13 cellular contexts compared by ENCODE assay signal in the genomic region with DNA sequence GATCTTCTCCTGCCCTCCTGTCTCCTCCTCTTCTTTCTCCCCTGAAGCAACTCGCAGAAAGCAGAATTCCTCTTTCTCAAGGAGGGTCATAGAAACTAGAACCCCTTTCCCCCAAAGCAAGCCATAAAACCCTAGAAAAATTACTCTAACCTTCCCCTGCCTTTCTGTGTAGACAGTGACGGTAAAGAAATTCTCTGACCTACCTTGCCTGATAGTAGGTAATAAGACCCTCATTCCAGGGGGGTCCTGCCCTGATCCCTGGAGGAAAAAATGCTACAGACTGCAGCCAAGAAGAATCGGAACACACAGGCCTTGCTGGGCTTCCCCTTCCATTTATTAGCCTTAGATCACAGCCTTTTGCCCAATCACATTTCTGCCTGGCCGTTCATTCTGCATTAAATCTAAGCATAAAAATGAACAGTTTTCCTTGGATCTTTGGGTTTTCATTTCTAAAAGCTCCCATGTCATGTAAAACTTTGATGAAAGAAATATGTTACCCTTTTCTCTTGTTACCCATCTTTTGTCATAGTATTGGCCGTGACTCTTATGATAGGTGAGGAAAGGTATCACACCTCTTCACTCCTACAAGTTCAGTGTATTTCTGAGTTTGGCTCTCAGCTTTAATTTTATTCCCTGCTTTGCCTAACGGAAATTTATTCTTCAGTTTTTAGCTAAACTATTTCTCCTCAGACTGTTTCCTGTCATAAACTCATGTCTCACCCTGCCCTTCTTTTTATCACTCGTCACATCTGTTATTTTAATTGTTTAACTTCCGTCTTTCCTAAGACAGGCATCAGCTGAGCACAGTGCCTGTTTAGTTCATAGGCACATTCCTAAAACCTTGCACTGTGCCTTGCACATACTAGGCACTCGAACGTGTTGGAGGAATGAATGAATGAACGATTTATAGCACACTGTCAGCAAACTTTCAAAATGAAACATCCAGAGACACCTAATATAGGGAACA. TPM values are rescaled to one million over a fixed set of nuclear protein-coding genes. Genes with fewer than 3 reads are reported as not detected.
DNase-seq lines count a peak whose midpoint lies in the region; ATAC-seq, FAIRE-seq and TF ChIP-seq lines count a peak whose summit lies in the region.
"Had no signal": no experiment of that assay in that cellular context is flagged by ENCODE, and none has a peak within 500 bp of the region (broad histone marks: within the 10 kb centered on the region; RNA-seq: fewer than 3 reads in every experiment).

No MANE protein-coding gene starts in this region.

- peak overlapping the region; percentile 35 to 83 (median 78) for H3K27ac Mint-ChIP-seq in CD14-positive monocyte
- H3K27ac Mint-ChIP-seq in T-helper 2 cell treated with Interferon-gamma antibody and Interleukin-4, amounts not matched to agents 5 μg/mL and 100 μg/mL, for 36 hours: peak overlapping the region; percentile 75

- POLR2A ChIA-PET in HEK293T (lab: Yijun Ruan, JAX): no interaction called here

- peak overlapping the region; percentile 25 to 71 for H3K4me3 Mint-ChIP-seq in CD14-positive monocyte
- peak overlapping the region; percentile 41 for H3K4me3 Mint-ChIP-seq in T-helper 2 cell treated with Interferon-gamma antibody and Interleukin-4, amounts not matched to agents 5 μg/mL and 100 μg/mL, for 36 hours
- H3K4me3 Mint-ChIP-seq: brain had no signal

- peaks cover 44 to 46% of the 10 kb centered on the region in 2 donors for H3K36me3 Mint-ChIP-seq in CD14-positive monocyte
- H3K36me3 Mint-ChIP-seq in T-helper 2 cell treated with Interferon-gamma antibody and Interleukin-4, amounts not matched to agents 5 μg/mL and 100 μg/mL, for 36 hours (ENCODE audit: low read depth): peaks cover 52% of the 10 kb centered on the region
- H3K36me3 Mint-ChIP-seq: brain had no signal

- FAIRE-seq in GM12891 (lab: Jason Lieb, UNC): peak; percentile 41
- FAIRE-seq: RCC 7860 had no signal

- H3K4me1 Mint-ChIP-seq in CD14-positive monocyte: peaks cover 35% of the 10 kb centered on the region
- H3K4me1 Mint-ChIP-seq in T-helper 2 cell treated with Interferon-gamma antibody and Interleukin-4, amounts not matched to agents 5 μg/mL and 100 μg/mL, for 36 hours (ENCODE audit: low read depth): peaks cover 29% of the 10 kb centered on the region

- intact Hi-C loops in CD14-positive monocyte (cut with micrococcal nuclease): loop anchor here (5.0 to 10.0 kb wide), 3 partner anchors 70 to 320 kb away; partner anchors contain the start of gene ZC3H13 (in 2 of the 2)

- no peak for TF ChIP-seq CTCF in CD14-positive monocyte (IDR thresholded peaks at IDR 0.05)

- CTCF ChIA-PET in HEK293T (lab: Yijun Ruan, JAX): interaction anchor here (1.3 kb wide), 1 partner anchor 10 kb away, joined by 4 read pairs; no protein-coding TSS in a partner anchor

- DNase-seq in CD14-positive monocyte (ENCODE audit: low spot score): no peak
- DNase-seq in GM12891 (ENCODE audit: insufficient read length, low spot score): no peak
- no peak for DNase-seq in T-helper 2 cell treated with Interferon-gamma antibody and Interleukin-4, amounts not matched to agents 5 μg/mL and 100 μg/mL, for 36 hours (ENCODE audit: low spot score)
- DNase-seq in glomerular endothelial cell (ENCODE audit: extremely low read depth, low read depth, low spot score): peak; percentile 42
- DNase-seq in NCI-H748 treated with DMSO at 0.1 percent for 48 hours (lab: John Stamatoyannopoulos, UW): no peak
- no peak for DNase-seq in UCSD-AML1 (lab: John Stamatoyannopoulos, UW; ENCODE audit: unreplicated experiment)
- no peak for DNase-seq in HEK293T (ENCODE audit: extremely low spot score)
- DNase-seq: DMS153, esophagus squamous epithelium, NCI-H1930 had no signal

- TF ChIP-seq POLR2A in GM12891 (IDR thresholded peaks at IDR 0.05; ENCODE audit: low read depth, low read length): peak; percentile 77

- no peaks in the 10 kb centered on the region for H3K9me3 Mint-ChIP-seq in CD14-positive monocyte
- H3K9me3 Mint-ChIP-seq in T-helper 2 cell treated with Interferon-gamma antibody and Interleukin-4, amounts not matched to agents 5 μg/mL and 100 μg/mL, for 36 hours: no peaks in the 10 kb centered on the region
- H3K9me3 Mint-ChIP-seq: brain had no signal

- H3K27me3 Mint-ChIP-seq in CD14-positive monocyte (ENCODE audit: low read depth in 3 of 3): peaks cover 0 to 1% (median 0%) of the 10 kb centered on the region in 3 donors
- no peaks in the 10 kb centered on the region for H3K27me3 Mint-ChIP-seq in T-helper 2 cell treated with Interferon-gamma antibody and Interleukin-4, amounts not matched to agents 5 μg/mL and 100 μg/mL, for 36 hours (ENCODE audit: low read depth)

- ATAC-seq in HG03135 (IDR thresholded peaks at IDR 0.05; ENCODE audit: unreplicated experiment): no peak

TF ChIP-seq in GM12891, 5 proteins besides CTCF, POLR2A, EP300 and RAD21:
- TF ChIP-seq POLR2AphosphoS5 (IDR thresholded peaks at IDR 0.05; ENCODE audit: low read depth, low read length) (peak; percentile 89), SPI1 (IDR thresholded peaks at IDR 0.05; ENCODE audit: low read depth, low read length) (no peak), PAX5 (IDR thresholded peaks at IDR 0.05; ENCODE audit: insufficient read depth, low read length, severe bottlenecking) (no peak), POU2F2 (IDR thresholded peaks at IDR 0.05; ENCODE audit: low read depth, low read length) (peak; percentile 86)

TF ChIP-seq in HEK293T, 16 proteins besides CTCF, POLR2A, EP300 and RAD21:
- TF ChIP-seq NFRKB (IDR thresholded peaks at IDR 0.05) (no peak), HDGF (IDR thresholded peaks at IDR 0.05; ENCODE audit: borderline replicate concordance) (no peak), FOXA1 (IDR thresholded peaks at IDR 0.05) (no peak), PKNOX1 (IDR thresholded peaks at IDR 0.05) (no peak), ARNT (IDR thresholded peaks at IDR 0.05) (no peak), BHLHE40 (IDR thresholded peaks at IDR 0.05; ENCODE audit: borderline replicate concordance) (no peak), ELF4 (IDR thresholded peaks at IDR 0.05) (no peak), FOXK2 (IDR thresholded peaks at IDR 0.05) (no peak), L3MBTL2 (conservative IDR thresholded peaks at IDR 0.05) (no peak), ZNF384 (IDR thresholded peaks at IDR 0.05) (no peak), LEF1 (IDR thresholded peaks at IDR 0.05; ENCODE audit: borderline replicate concordance) (no peak), FOXM1 (IDR thresholded peaks at IDR 0.05; ENCODE audit: borderline replicate concordance) (no peak)

RNA-seq across cellular contexts. Expression of gene CPB2, which starts 20.4 kb away (rescaled TPM):
- under 1 TPM; 0.15 to 0.18 TPM for polyA plus RNA-seq in CD14-positive monocyte
- 0.09 TPM for polyA plus RNA-seq in GM12891 (2012; ENCODE audit: low read depth, missing spikeins)
- total RNA-seq in glomerular endothelial cell: not detected in 2 replicates
- total RNA-seq: esophagus squamous epithelium had no signal

RNA-seq across cellular contexts. Expression of gene LCP1, which starts 56.7 kb away (rescaled TPM):
- 1,000 to 10,000 TPM; 1,636 to 2,003 TPM for polyA plus RNA-seq in CD14-positive monocyte
- polyA plus RNA-seq in GM12891 (2012; ENCODE audit: low read depth, missing spikeins): 1,208 TPM
- total RNA-seq in glomerular endothelial cell: 1.4 and 2.3 TPM in 2 replicates
